Comparison of ENCODE assay signal across 7 cellular contexts in genomic region chr16:77396461-77396860, GRCh38. TPM values are rescaled to one million over a fixed set of nuclear protein-coding genes. Genes with fewer than 3 reads are reported as not detected.
"Had no signal": no experiment of that assay in that cellular context is flagged by ENCODE, and none has a peak within 500 bp of the region (broad histone marks: within the 10 kb centered on the region; RNA-seq: fewer than 3 reads in every experiment).

No MANE protein-coding gene starts in this region.

- H3K4me3 Mint-ChIP-seq: GM23338, H9, IgD-negative memory B cell had no signal

- H3K36me3 Mint-ChIP-seq: IgD-negative memory B cell had no signal

- H3K4me1 Mint-ChIP-seq: IgD-negative memory B cell had no signal

- ATAC-seq: GM23338, HepG2 had no signal

- H3K27ac Mint-ChIP-seq: GM23338, H9, IgD-negative memory B cell had no signal

- DNase-seq: H9, HCEC 1CT, KBM-7 had no signal

- H3K9me3 Mint-ChIP-seq: GM23338, H9 had no signal

RNA-seq across cellular contexts. Expression of gene ADAMTS18, which starts 38.4 kb away (rescaled TPM):
- total RNA-seq: HepG2, HT-29 had no signal
